9 cellular contexts compared by ENCODE assay signal in genomic region chr7:151011616-151012015, GRCh38. TPM values are rescaled to one million over a fixed set of nuclear protein-coding genes. Genes with fewer than 3 reads are reported as not detected.
DNase-seq lines count a peak whose midpoint lies in the region; ATAC-seq and TF ChIP-seq lines count a peak whose summit lies in the region.
"Not testable (repeated sequence)": the region's sequence is repeated elsewhere in the genome, so short reads cannot be mapped to it uniquely, and the experiment has no call there.
"Had no signal": no experiment of that assay in that cellular context is flagged by ENCODE, and none has a peak within 500 bp of the region (broad histone marks: within the 10 kb centered on the region; RNA-seq: fewer than 3 reads in every experiment).

No MANE protein-coding gene starts in this region.

- not testable (repeated sequence) for H3K27ac Mint-ChIP-seq in GM23338; activated naive CD8-positive, alpha-beta T cell treated with anti-CD3 and anti-CD28 coated beads, Interleukin-2, amount 50 U/mL, for 24 hours
- H3K27ac Mint-ChIP-seq in T-helper 2 cell treated with Interferon-gamma antibody and Interleukin-4, amounts not matched to agents 5 μg/mL and 100 μg/mL, for 36 hours = peak overlapping the region; percentile 93
- peak overlapping the region; percentile 97 to 98 for H3K27ac Mint-ChIP-seq in effector memory CD8-positive, alpha-beta T cell
- peak overlapping the region; percentile 90 to 100 (median 100) for H3K27ac Mint-ChIP-seq in naive thymus-derived CD8-positive, alpha-beta T cell
- peak overlapping the region; percentile 25 for H3K27ac Mint-ChIP-seq in stimulated activated naive B cell treated with anti-CD40 and anti-IgM and Interleukin-4, amounts not matched to agents 10 μg/mL and 1 μg/mL and 100 μg/mL, for 72 hours

- H4K20me1 ChIP-seq in GM23338 (replicated peaks; ENCODE audit: insufficient read depth) = not testable (repeated sequence)

- ATAC-seq in GM23338; activated T-cell treated with anti-CD3 and anti-CD28 coated beads, Interleukin-2, amount 50 U/mL, for 4 hours; activated naive CD8-positive, alpha-beta T cell treated with anti-CD3 and anti-CD28 coated beads, Interleukin-2, amount 50 U/mL, for 24 hours; effector memory CD8-positive, alpha-beta T cell (replicated peaks); naive thymus-derived CD8-positive, alpha-beta T cell; stimulated activated naive B cell treated with anti-CD40 and anti-IgM and Interleukin-4, amounts not matched to agents 10 μg/mL and 1 μg/mL and 100 μg/mL, for 72 hours (replicated peaks): not testable (repeated sequence)

- DNase-seq in GM23338 (ENCODE audit: low spot score); T-helper 2 cell treated with Interferon-gamma antibody and Interleukin-4, amounts not matched to agents 5 μg/mL and 100 μg/mL, for 36 hours (ENCODE audit: low spot score); activated T-cell treated with anti-CD3 and anti-CD28 coated beads, Interleukin-2, amount 50 U/mL, for 4 hours; activated naive CD8-positive, alpha-beta T cell treated with anti-CD3 and anti-CD28 coated beads, Interleukin-2, amount 50 U/mL, for 24 hours; effector memory CD8-positive, alpha-beta T cell; naive thymus-derived CD8-positive, alpha-beta T cell; stimulated activated naive B cell treated with anti-CD40 and anti-IgM and Interleukin-4, amounts not matched to agents 10 μg/mL and 1 μg/mL and 100 μg/mL, for 72 hours: not testable (repeated sequence)

- H3K9me2 ChIP-seq in GM23338 (ENCODE audit: insufficient read depth) = not testable (repeated sequence)

- not testable (repeated sequence) for H2AFZ ChIP-seq in ACC112 (ENCODE audit: low read length, unreplicated experiment); GM23338

- H3K36me3 ChIP-seq in ACC112 (ENCODE audit: insufficient read depth, low read length); GM23338 (ENCODE audit: insufficient read depth): not testable (repeated sequence)

- TF ChIP-seq CTCF in GM23338 (conservative IDR thresholded peaks at IDR 0.05; ENCODE audit: low read depth in 2 of 2) = not testable (repeated sequence)

- not testable (repeated sequence) for H3K27me3 ChIP-seq in ACC112 (ENCODE audit: insufficient read depth, low read length)
- peaks cover 15% of the 10 kb centered on the region for H3K27me3 ChIP-seq in GM23338 (ENCODE audit: insufficient read depth)

- H3K4me3 Mint-ChIP-seq in GM23338 = peak overlapping the region; percentile 32; the same call in 1 of the 3 replicates
- H3K4me3 Mint-ChIP-seq in T-helper 2 cell treated with Interferon-gamma antibody and Interleukin-4, amounts not matched to agents 5 μg/mL and 100 μg/mL, for 36 hours = peak overlapping the region; percentile 71
- H3K4me3 Mint-ChIP-seq in activated T-cell treated with anti-CD3 and anti-CD28 coated beads, Interleukin-2, amount 50 U/mL, for 4 hours = peak overlapping the region; percentile 29
- H3K4me3 Mint-ChIP-seq in activated naive CD8-positive, alpha-beta T cell treated with anti-CD3 and anti-CD28 coated beads, Interleukin-2, amount 50 U/mL, for 24 hours = peak overlapping the region; percentile 32
- H3K4me3 Mint-ChIP-seq in effector memory CD8-positive, alpha-beta T cell = peak overlapping the region; percentile 26 to 46
- H3K4me3 Mint-ChIP-seq in naive thymus-derived CD8-positive, alpha-beta T cell = peak overlapping the region in 9 of 10 donors; percentile 24 to 97 (median 66)
- not testable (repeated sequence) for H3K4me3 Mint-ChIP-seq in stimulated activated naive B cell treated with anti-CD40 and anti-IgM and Interleukin-4, amounts not matched to agents 10 μg/mL and 1 μg/mL and 100 μg/mL, for 72 hours

- H3F3A ChIP-seq in GM23338 (replicated peaks; ENCODE audit: low read depth) = not testable (repeated sequence)

- H3K9me3 Mint-ChIP-seq in GM23338; T-helper 2 cell treated with Interferon-gamma antibody and Interleukin-4, amounts not matched to agents 5 μg/mL and 100 μg/mL, for 36 hours; activated T-cell treated with anti-CD3 and anti-CD28 coated beads, Interleukin-2, amount 50 U/mL, for 4 hours; activated naive CD8-positive, alpha-beta T cell treated with anti-CD3 and anti-CD28 coated beads, Interleukin-2, amount 50 U/mL, for 24 hours; effector memory CD8-positive, alpha-beta T cell; naive thymus-derived CD8-positive, alpha-beta T cell; stimulated activated naive B cell treated with anti-CD40 and anti-IgM and Interleukin-4, amounts not matched to agents 10 μg/mL and 1 μg/mL and 100 μg/mL, for 72 hours: not testable (repeated sequence)

- POLR2A ChIA-PET in naive thymus-derived CD8-positive, alpha-beta T cell (lab: Charles Lee) = interaction anchor here (0.7 to 7.2 kb wide), 6 partner anchors 7 to 275 kb away, joined by 3 to 65 read pairs (median 16); partner anchors contain the start of gene ABCB8

- H3K4me1 Mint-ChIP-seq in GM23338 = peaks cover 40% of the 10 kb centered on the region
- H3K4me1 Mint-ChIP-seq in T-helper 2 cell treated with Interferon-gamma antibody and Interleukin-4, amounts not matched to agents 5 μg/mL and 100 μg/mL, for 36 hours (ENCODE audit: low read depth) = peaks cover 63% of the 10 kb centered on the region
- H3K4me1 Mint-ChIP-seq in activated T-cell treated with anti-CD3 and anti-CD28 coated beads, Interleukin-2, amount 50 U/mL, for 4 hours (ENCODE audit: low read depth) = peaks cover 75% of the 10 kb centered on the region
- peaks cover 66% of the 10 kb centered on the region for H3K4me1 Mint-ChIP-seq in activated naive CD8-positive, alpha-beta T cell treated with anti-CD3 and anti-CD28 coated beads, Interleukin-2, amount 50 U/mL, for 24 hours
- peaks cover 55% of the 10 kb centered on the region in 2 donors for H3K4me1 Mint-ChIP-seq in effector memory CD8-positive, alpha-beta T cell (ENCODE audit: low read depth in 2 of 2)
- H3K4me1 Mint-ChIP-seq in naive thymus-derived CD8-positive, alpha-beta T cell = peaks cover 41 to 90% (median 84%) of the 10 kb centered on the region in 4 donors
- peaks cover 24 to 41% of the 10 kb centered on the region in 2 donors for H3K4me1 Mint-ChIP-seq in stimulated activated naive B cell treated with anti-CD40 and anti-IgM and Interleukin-4, amounts not matched to agents 10 μg/mL and 1 μg/mL and 100 μg/mL, for 72 hours

- peaks cover 11% of the 10 kb centered on the region for H3K4me1 ChIP-seq in ACC112 (ENCODE audit: control insufficient read depth, insufficient read depth, low read length, unreplicated experiment)
- peaks cover 27% of the 10 kb centered on the region for H3K4me1 ChIP-seq in GM23338 (ENCODE audit: insufficient read depth)

- H3K79me2 ChIP-seq in ACC112 (ENCODE audit: control insufficient read depth, insufficient read depth, low read length, unreplicated experiment); GM23338 (replicated peaks; ENCODE audit: insufficient read depth): not testable (repeated sequence)

- H3K27ac ChIP-seq in ACC112 (ENCODE audit: low read depth, low read length) = 0 out of 2 replicates have a peak overlapping the region, but pooled peaks have one; percentile 5
- not testable (repeated sequence) for H3K27ac ChIP-seq in GM23338 (ENCODE audit: low read depth)

- not testable (repeated sequence) for H3K36me3 Mint-ChIP-seq in GM23338 (ENCODE audit: low read depth); activated T-cell treated with anti-CD3 and anti-CD28 coated beads, Interleukin-2, amount 50 U/mL, for 4 hours (ENCODE audit: insufficient read depth); naive thymus-derived CD8-positive, alpha-beta T cell; stimulated activated naive B cell treated with anti-CD40 and anti-IgM and Interleukin-4, amounts not matched to agents 10 μg/mL and 1 μg/mL and 100 μg/mL, for 72 hours
- H3K36me3 Mint-ChIP-seq in T-helper 2 cell treated with Interferon-gamma antibody and Interleukin-4, amounts not matched to agents 5 μg/mL and 100 μg/mL, for 36 hours (ENCODE audit: low read depth) = peaks cover 21% of the 10 kb centered on the region
- peaks cover 10% of the 10 kb centered on the region for H3K36me3 Mint-ChIP-seq in activated naive CD8-positive, alpha-beta T cell treated with anti-CD3 and anti-CD28 coated beads, Interleukin-2, amount 50 U/mL, for 24 hours (ENCODE audit: low read depth)
- peaks cover 33% of the 10 kb centered on the region for H3K36me3 Mint-ChIP-seq in effector memory CD8-positive, alpha-beta T cell (ENCODE audit: insufficient read depth)

- not testable (repeated sequence) for H3K4me2 ChIP-seq in GM23338

- peaks cover 30% of the 10 kb centered on the region for H3K27me3 Mint-ChIP-seq in GM23338 (ENCODE audit: insufficient read depth, low read depth, poor library complexity)
- not testable (repeated sequence) for H3K27me3 Mint-ChIP-seq in T-helper 2 cell treated with Interferon-gamma antibody and Interleukin-4, amounts not matched to agents 5 μg/mL and 100 μg/mL, for 36 hours (ENCODE audit: low read depth); activated T-cell treated with anti-CD3 and anti-CD28 coated beads, Interleukin-2, amount 50 U/mL, for 4 hours (ENCODE audit: low read depth); activated naive CD8-positive, alpha-beta T cell treated with anti-CD3 and anti-CD28 coated beads, Interleukin-2, amount 50 U/mL, for 24 hours; effector memory CD8-positive, alpha-beta T cell; naive thymus-derived CD8-positive, alpha-beta T cell
- peaks cover 31 to 59% of the 10 kb centered on the region in 2 donors for H3K27me3 Mint-ChIP-seq in stimulated activated naive B cell treated with anti-CD40 and anti-IgM and Interleukin-4, amounts not matched to agents 10 μg/mL and 1 μg/mL and 100 μg/mL, for 72 hours

- H3K4me3 ChIP-seq in ACC112 (ENCODE audit: low read depth, low read length); GM23338: not testable (repeated sequence)

RNA-seq across cellular contexts. Expression of gene ATG9B, which starts 12.7 kb away (rescaled TPM):
- total RNA-seq in GM23338 (2014; rRNA removed; shearing (Covaris generic)) = 1.2 and 2.2 TPM in 2 replicates
- 3.2 and 3.4 TPM in 2 replicates for polyA plus RNA-seq in GM23338 (2016; fragmentation: Nextera tagmentation; extraction: Ambion mirVana)
- 1 to 10 TPM; 5.8 to 7.3 (median 6.7) TPM for total RNA-seq in activated T-cell treated with anti-CD3 and anti-CD28 coated beads, Interleukin-2, amount 50 U/mL, for 4 hours
- 10 to 100 TPM; 34.6 to 42.2 TPM for total RNA-seq in naive thymus-derived CD8-positive, alpha-beta T cell
- 10 to 100 TPM in 2 of 3 donors, 1 to 10 TPM in 1; 9.2 to 39.1 (median 24.7) TPM for polyA plus RNA-seq in naive thymus-derived CD8-positive, alpha-beta T cell
- total RNA-seq: A172 had no signal

RNA-seq across cellular contexts. Expression of gene ABCB8, which starts 16.6 kb away (rescaled TPM):
- 27.1 and 41.1 TPM in 2 replicates for total RNA-seq in GM23338 (2014; rRNA removed; shearing (Covaris generic))
- polyA plus RNA-seq in GM23338 (2016; fragmentation: Nextera tagmentation; extraction: Ambion mirVana) = 11.4 and 13.1 TPM in 2 replicates
- 10 to 100 TPM; 48.1 to 54.6 (median 48.5) TPM for total RNA-seq in activated T-cell treated with anti-CD3 and anti-CD28 coated beads, Interleukin-2, amount 50 U/mL, for 4 hours
- total RNA-seq in naive thymus-derived CD8-positive, alpha-beta T cell = 10 to 100 TPM; 71.3 to 74.7 TPM
- 10 to 100 TPM; 17.1 to 18.4 (median 17.4) TPM for polyA plus RNA-seq in naive thymus-derived CD8-positive, alpha-beta T cell

RNA-seq across cellular contexts. Expression of gene NOS3, which starts 20.8 kb away (rescaled TPM):
- 6.1 and 13.3 TPM in 2 replicates for total RNA-seq in GM23338 (2014; rRNA removed; shearing (Covaris generic))
- 2.6 and 3.1 TPM in 2 replicates for polyA plus RNA-seq in GM23338 (2016; fragmentation: Nextera tagmentation; extraction: Ambion mirVana)
- total RNA-seq in activated T-cell treated with anti-CD3 and anti-CD28 coated beads, Interleukin-2, amount 50 U/mL, for 4 hours = 1 to 10 TPM; 5.3 to 9.2 (median 8.2) TPM
- total RNA-seq in naive thymus-derived CD8-positive, alpha-beta T cell = 1 to 10 TPM; 1.7 to 1.8 TPM
- 1 to 10 TPM; 1.4 to 3.3 (median 2.0) TPM for polyA plus RNA-seq in naive thymus-derived CD8-positive, alpha-beta T cell

RNA-seq across cellular contexts. Expression of gene KCNH2, which starts 33.5 kb away (rescaled TPM):
- total RNA-seq in GM23338 (2014; rRNA removed; shearing (Covaris generic)) = 11.3 and 14.7 TPM in 2 replicates
- polyA plus RNA-seq in GM23338 (2016; fragmentation: Nextera tagmentation; extraction: Ambion mirVana) = 2.6 and 2.9 TPM in 2 replicates
- under 1 TPM; 0.49 to 0.71 (median 0.66) TPM for total RNA-seq in activated T-cell treated with anti-CD3 and anti-CD28 coated beads, Interleukin-2, amount 50 U/mL, for 4 hours
- 1 to 10 TPM; 1.3 to 1.6 TPM for total RNA-seq in naive thymus-derived CD8-positive, alpha-beta T cell
- 1 to 10 TPM in 2 of 3 donors, under 1 TPM in 1; 0.45 to 2.5 (median 1.5) TPM for polyA plus RNA-seq in naive thymus-derived CD8-positive, alpha-beta T cell

RNA-seq across cellular contexts. Expression of gene ASIC3, which starts 36.7 kb away (rescaled TPM):
- 0.54 and 0.90 TPM in 2 replicates for total RNA-seq in GM23338 (2014; rRNA removed; shearing (Covaris generic))
- polyA plus RNA-seq in GM23338 (2016; fragmentation: Nextera tagmentation; extraction: Ambion mirVana) = 0.87 and 1.4 TPM in 2 replicates
- 1 to 10 TPM; 2.4 to 3.4 (median 3.3) TPM for total RNA-seq in activated T-cell treated with anti-CD3 and anti-CD28 coated beads, Interleukin-2, amount 50 U/mL, for 4 hours
- total RNA-seq in naive thymus-derived CD8-positive, alpha-beta T cell = 10 to 100 TPM; 13.5 TPM
- not detected for polyA plus RNA-seq in naive thymus-derived CD8-positive, alpha-beta T cell

Comparison
In these comparisons a context has a peak if more than half of its experiments do, and no peak if none do; other contexts are left out.
1. RNA of gene ATG9B, which starts 12.7 kb away (total RNA-seq): 34.6 to 42.2 TPM in naive thymus-derived CD8-positive, alpha-beta T cell; 5.8 to 7.3 TPM in activated T-cell treated with anti-CD3 and anti-CD28 coated beads, Interleukin-2, amount 50 U/mL, for 4 hours and 1.2 to 2.2 TPM in GM23338; every median in the first group is over 4 times any median in the second.